8 cellular contexts compared by ENCODE assay signal in genomic region chr3:51390600-51391074, GRCh38. TPM values are rescaled to one million over a fixed set of nuclear protein-coding genes. Genes with fewer than 3 reads are reported as not detected.
A peak's percentile ranks its signal among the peaks of the same experiment; 100 is the strongest.
DNase-seq lines count a peak whose midpoint lies in the region; ATAC-seq, FAIRE-seq and TF ChIP-seq lines count a peak whose summit lies in the region.

No MANE protein-coding gene starts in this region.

- H2AFZ ChIP-seq in MM.1S (ENCODE audit: low read length) (peak overlapping the region; percentile 40), endothelial cell of umbilical vein (ENCODE audit: low read depth, low read length) (no peak overlapping the region)

- peak overlapping the region; percentile 50 for H3K4me3 ChIP-seq in MM.1S (ENCODE audit: low read length)
- peak overlapping the region in 1 of 3 experiments; percentile 19 for H3K4me3 ChIP-seq in endothelial cell of umbilical vein (replicated peaks in 1 of 3; ENCODE audit: insufficient read depth in 1 of 3, low read depth in 1 of 3, low read length in 3 of 3)

- ATAC-seq in GM19043 (IDR thresholded peaks at IDR 0.05; ENCODE audit: low read depth, unreplicated experiment): peak; percentile 2

- peaks cover 9% of the 10 kb centered on the region for H3K36me3 ChIP-seq in MM.1S (replicated peaks; ENCODE audit: insufficient read depth, low read length)
- peaks cover 24 to 40% of the 10 kb centered on the region in 2 experiments for H3K36me3 ChIP-seq in endothelial cell of umbilical vein (ENCODE audit: control insufficient read depth in 2 of 2, extremely low read depth in 1 of 2, insufficient read depth in 2 of 2, low read length in 2 of 2)

- H3K4me1 Mint-ChIP-seq in progenitor cell of endocrine pancreas (ENCODE audit: low read depth): peaks cover 50% of the 10 kb centered on the region

- H3K27me3 ChIP-seq in MM.1S (replicated peaks; ENCODE audit: insufficient read depth, low read length): no peaks in the 10 kb centered on the region
- H3K27me3 ChIP-seq in endothelial cell of umbilical vein (ENCODE audit: control insufficient read depth in 2 of 2, insufficient read depth in 2 of 2, low read length in 2 of 2): no peaks in the 10 kb centered on the region

- H3K4me2 ChIP-seq in MM.1S (ENCODE audit: low read depth, low read length): peak overlapping the region; percentile 87
- H3K4me2 ChIP-seq in endothelial cell of umbilical vein (ENCODE audit: insufficient read depth, low read length): peak overlapping the region; percentile 5

- peaks cover 36% of the 10 kb centered on the region for H3K36me3 Mint-ChIP-seq in progenitor cell of endocrine pancreas (ENCODE audit: insufficient read depth)

- no peaks in the 10 kb centered on the region for H3K9me3 ChIP-seq in MM.1S (replicated peaks; ENCODE audit: insufficient read depth, low read length)
- H3K9me3 ChIP-seq in endothelial cell of umbilical vein (replicated peaks; ENCODE audit: control insufficient read depth, insufficient read depth, low read length): no peaks in the 10 kb centered on the region

- H3F3A ChIP-seq in MM.1S (ENCODE audit: insufficient read depth, low read length): peaks cover 45% of the 10 kb centered on the region

- DNase-seq in MM.1S (no peak), endothelial cell of umbilical vein (ENCODE audit: low read depth, low spot score) (no peak), progenitor cell of endocrine pancreas (ENCODE audit: low spot score, unreplicated experiment) (no peak), medulla oblongata (ENCODE audit: extremely low spot score) (no peak), GM19239 (ENCODE audit: insufficient read length, low spot score) (no peak), H4 (ENCODE audit: low spot score) (no peak), posterior vena cava (ENCODE audit: low spot score) (no peak)

- intact Hi-C loops in endothelial cell of umbilical vein (cut with micrococcal nuclease): loop anchor here (1.0 to 5.0 kb wide), 6 partner anchors 44 to 1033 kb away; partner anchors contain the start of gene TMEM115
- intact Hi-C loops in posterior vena cava (cut with DNase I): no loop called here

- peak; percentile 89 for FAIRE-seq in endothelial cell of umbilical vein (lab: Jason Lieb, UNC)
- FAIRE-seq in GM19239 (lab: Jason Lieb, UNC): no peak

- peak overlapping the region; percentile 89 for H3K27ac Mint-ChIP-seq in progenitor cell of endocrine pancreas

- peak overlapping the region; percentile 56 for H3K4me3 Mint-ChIP-seq in progenitor cell of endocrine pancreas (ENCODE audit: low read depth)

- H3K9me1 ChIP-seq in endothelial cell of umbilical vein (replicated peaks; ENCODE audit: control insufficient read depth, extremely low read depth, insufficient read depth, low read length): no peaks in the 10 kb centered on the region

- BruUV-seq in endothelial cell of umbilical vein (replicated peaks; lab: Mats Ljungman, UMichigan): no TSS peak

- TF ChIP-seq CTCF in MM.1S (IDR thresholded peaks at IDR 0.05; ENCODE audit: low read length) (no peak), endothelial cell of umbilical vein (IDR thresholded peaks at IDR 0.05; ENCODE audit: extremely low read depth in 1 of 2, insufficient read depth in 1 of 2, low read depth in 1 of 2, low read length in 2 of 2) (peak in 1 of 2 donors; percentile 98), progenitor cell of endocrine pancreas (IDR thresholded peaks at IDR 0.05; ENCODE audit: unreplicated experiment) (no peak)

- H3K79me2 ChIP-seq in MM.1S (ENCODE audit: low read length): peaks cover 77% of the 10 kb centered on the region
- H3K79me2 ChIP-seq in endothelial cell of umbilical vein (ENCODE audit: control insufficient read depth, insufficient read depth, low read length): peaks cover 76% of the 10 kb centered on the region

- H3K9me3 Mint-ChIP-seq in progenitor cell of endocrine pancreas (ENCODE audit: low read depth): no peaks in the 10 kb centered on the region

- peak overlapping the region; percentile 29; the same call in 1 of the 2 replicates for H3K9ac ChIP-seq in MM.1S (ENCODE audit: low read length)
- H3K9ac ChIP-seq in endothelial cell of umbilical vein (replicated peaks; ENCODE audit: extremely low read depth, insufficient read depth, low read length): no peak overlapping the region

- H4K20me1 ChIP-seq in MM.1S (ENCODE audit: insufficient read depth, low read length) (0 out of 2 replicates have a peak, but pooled peaks cover 8% of the 10 kb centered on the region), endothelial cell of umbilical vein (replicated peaks; ENCODE audit: control insufficient read depth, extremely low read depth, insufficient read depth, low read length) (no peaks in the 10 kb centered on the region)

- H3K4me1 ChIP-seq in MM.1S (ENCODE audit: low read length) (peaks cover 44% of the 10 kb centered on the region), endothelial cell of umbilical vein (ENCODE audit: control insufficient read depth, extremely low read depth, insufficient read depth, low read length) (peaks cover 49% of the 10 kb centered on the region)

- POLR2A ChIA-PET in endothelial cell of umbilical vein (lab: Charles Lee): interaction anchor here (1.5 kb wide), 1 partner anchor 109 kb away, joined by 3 read pairs; the partner anchor contains the start of gene DCAF1

- CTCF ChIA-PET in endothelial cell of umbilical vein (lab: Charles Lee): interaction anchor here (1.0 to 3.2 kb wide), 10 partner anchors 11 to 779 kb away, joined by 3 to 20 read pairs (median 6); partner anchors contain the start of genes CISH and MAPKAPK3

- no peaks in the 10 kb centered on the region for H3K27me3 Mint-ChIP-seq in progenitor cell of endocrine pancreas

- peak overlapping the region; percentile 44; the same call in 1 of the 2 replicates for H3K27ac ChIP-seq in MM.1S (ENCODE audit: low read length)
- no peak overlapping the region for H3K27ac ChIP-seq in endothelial cell of umbilical vein (ENCODE audit: insufficient read depth, low read depth, low read length)

- no peak for TF ChIP-seq POLR2A in endothelial cell of umbilical vein (IDR thresholded peaks at IDR 0.05; ENCODE audit: low read depth, low read length)

- no peaks in the 10 kb centered on the region for H3K9me2 ChIP-seq in MM.1S (replicated peaks; ENCODE audit: insufficient read depth, low read length)

- dilution Hi-C loops in endothelial cell of umbilical vein (cut with MboI; ENCODE audit: extremely low pct_ligation_motif_present, low sequenced_read_pairs): no loop called here

TF ChIP-seq in endothelial cell of umbilical vein, 7 proteins besides CTCF, POLR2A, EP300 and RAD21:
- no peak for TF ChIP-seq FOS (IDR thresholded peaks at IDR 0.05; ENCODE audit: borderline replicate concordance, insufficient read depth, low read length)
- TF ChIP-seq MYC (IDR thresholded peaks at IDR 0.05; ENCODE audit: low read depth, low read length): no peak

RNA-seq across cellular contexts. Expression of gene RBM15B, which starts 0.4 kb away (rescaled TPM):
- 38.3 and 39.1 TPM in 2 replicates for total RNA-seq in endothelial cell of umbilical vein
- polyA plus RNA-seq in endothelial cell of umbilical vein: 18.7 and 19.9 TPM in 2 replicates
- polyA plus RNA-seq in endothelial cell of umbilical vein (2011; cell fraction: cytosol; rRNA removed): 16.9 and 20.6 TPM in 2 replicates
- polyA plus RNA-seq in endothelial cell of umbilical vein (2011; cell fraction: nucleus; rRNA removed): 14.7 and 17.7 TPM in 2 replicates
- polyA plus RNA-seq in endothelial cell of umbilical vein (2012): 20.8 and 23.6 TPM in 2 replicates
- polyA minus RNA-seq in endothelial cell of umbilical vein: 29.6 and 34.4 TPM in 2 replicates
- 18.7 TPM for polyA minus RNA-seq in endothelial cell of umbilical vein (2011; cell fraction: cytosol; rRNA and poly(A)+ RNA removed)
- polyA minus RNA-seq in endothelial cell of umbilical vein (2011; cell fraction: nucleus; rRNA and poly(A)+ RNA removed): 21.9 and 25.6 TPM in 2 replicates
- total RNA-seq in progenitor cell of endocrine pancreas: 69.7 and 75.8 TPM in 2 replicates
- 9.0 and 10.6 TPM in 2 replicates for total RNA-seq in H4 (2014; rRNA removed; shearing (Covaris generic))
- total RNA-seq in posterior vena cava: 10 to 100 TPM; 20.2 to 22.7 TPM

RNA-seq across cellular contexts. Expression of gene MANF, which starts 5.5 kb away (rescaled TPM):
- total RNA-seq in endothelial cell of umbilical vein (248 and 254 TPM in 2 replicates), progenitor cell of endocrine pancreas (130 and 131 TPM in 2 replicates), posterior vena cava (10 to 100 TPM; 72.6 to 79.2 TPM)
- polyA plus RNA-seq in endothelial cell of umbilical vein: 66.4 and 100 TPM in 2 replicates
- polyA plus RNA-seq in endothelial cell of umbilical vein (2011; cell fraction: cytosol; rRNA removed): 161 and 226 TPM in 2 replicates
- 65.6 and 105 TPM in 2 replicates for polyA plus RNA-seq in endothelial cell of umbilical vein (2011; cell fraction: nucleus; rRNA removed)
- polyA plus RNA-seq in endothelial cell of umbilical vein (2012): 225 and 241 TPM in 2 replicates
- 29.4 and 33.2 TPM in 2 replicates for polyA minus RNA-seq in endothelial cell of umbilical vein
- 22.0 TPM for polyA minus RNA-seq in endothelial cell of umbilical vein (2011; cell fraction: cytosol; rRNA and poly(A)+ RNA removed)
- polyA minus RNA-seq in endothelial cell of umbilical vein (2011; cell fraction: nucleus; rRNA and poly(A)+ RNA removed): 33.6 and 35.9 TPM in 2 replicates
- 135 and 150 TPM in 2 replicates for total RNA-seq in H4 (2014; rRNA removed; shearing (Covaris generic))
